ENCODE assay signal across 7 cellular contexts in the genomic region with DNA sequence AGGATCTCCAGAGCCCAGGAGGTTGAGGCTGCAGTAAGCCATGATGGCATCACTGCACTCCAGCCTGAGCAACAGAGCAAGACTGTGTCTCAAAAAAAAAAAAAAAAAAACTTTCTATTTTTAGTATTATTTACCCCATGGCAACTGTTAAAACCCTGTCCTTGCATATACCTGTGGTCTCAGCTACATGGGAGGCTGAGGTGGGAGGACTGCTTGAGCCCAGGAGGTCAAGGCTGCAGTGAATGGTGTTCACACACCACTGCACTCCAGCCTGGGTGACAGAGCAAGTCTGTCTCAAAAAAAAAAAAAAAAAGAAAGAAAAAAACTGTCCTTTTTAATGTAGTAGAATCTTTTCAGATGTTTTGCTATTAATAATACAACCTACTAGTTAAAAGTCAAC. TPM values are rescaled to one million over a fixed set of nuclear protein-coding genes. Genes with fewer than 3 reads are reported as not detected.
DNase-seq lines count a peak whose midpoint lies in the region; ATAC-seq and TF ChIP-seq lines count a peak whose summit lies in the region.
"Not testable (repeated sequence)": the region's sequence is repeated elsewhere in the genome, so short reads cannot be mapped to it uniquely, and the experiment has no call there.

No MANE protein-coding gene starts in this region.

- peak overlapping the region; percentile 85; the same call in 1 of the 2 replicates for H3K4me2 ChIP-seq in PC-9

- H3K36me3 Mint-ChIP-seq in activated T-cell treated with anti-CD3 and anti-CD28 coated beads, Interleukin-2, amount 50 U/mL, for 4 hours (ENCODE audit: insufficient read depth); natural killer cell treated with Interleukin-12 subunit alpha and Interleukin-12 subunit beta and Interleukin-15 and Interleukin-18, amount 100 ng/mL, for 72 hours: not testable (repeated sequence)

- peak; percentile 12 for ATAC-seq in GM18502 (IDR thresholded peaks at IDR 0.05; ENCODE audit: poor library complexity, unreplicated experiment)
- ATAC-seq in GM21423 (IDR thresholded peaks at IDR 0.05; ENCODE audit: unreplicated experiment), result peak; percentile 3
- ATAC-seq in HG03175 (IDR thresholded peaks at IDR 0.05; ENCODE audit: unreplicated experiment), result peak; percentile 10
- not testable (repeated sequence) for ATAC-seq in activated T-cell treated with anti-CD3 and anti-CD28 coated beads, Interleukin-2, amount 50 U/mL, for 4 hours; natural killer cell treated with Interleukin-12 subunit alpha and Interleukin-12 subunit beta and Interleukin-15 and Interleukin-18, amount 100 ng/mL, for 72 hours

- CTCF ChIA-PET in PC-9 (lab: Charles Lee), result not testable (repeated sequence)

- not testable (repeated sequence) for H3F3A ChIP-seq in PC-9 (ENCODE audit: insufficient read depth, low read depth)

- not testable (repeated sequence) for H3K27me3 Mint-ChIP-seq in activated T-cell treated with anti-CD3 and anti-CD28 coated beads, Interleukin-2, amount 50 U/mL, for 4 hours (ENCODE audit: low read depth); natural killer cell treated with Interleukin-12 subunit alpha and Interleukin-12 subunit beta and Interleukin-15 and Interleukin-18, amount 100 ng/mL, for 72 hours

- TF ChIP-seq CTCF in PC-9 (conservative IDR thresholded peaks at IDR 0.05); epithelial cell of esophagus (IDR thresholded peaks at IDR 0.05; ENCODE audit: insufficient read depth, low read depth, low read length, missing control alignments): not testable (repeated sequence)

- H3K4me1 Mint-ChIP-seq in activated T-cell treated with anti-CD3 and anti-CD28 coated beads, Interleukin-2, amount 50 U/mL, for 4 hours (ENCODE audit: low read depth), result peaks cover 51% of the 10 kb centered on the region
- peaks cover 43 to 59% of the 10 kb centered on the region in 2 donors for H3K4me1 Mint-ChIP-seq in natural killer cell treated with Interleukin-12 subunit alpha and Interleukin-12 subunit beta and Interleukin-15 and Interleukin-18, amount 100 ng/mL, for 72 hours (ENCODE audit: low read depth in 2 of 2)

- H3K4me3 Mint-ChIP-seq in activated T-cell treated with anti-CD3 and anti-CD28 coated beads, Interleukin-2, amount 50 U/mL, for 4 hours, result peak overlapping the region; percentile 99
- peak overlapping the region; percentile 92 for H3K4me3 Mint-ChIP-seq in natural killer cell treated with Interleukin-12 subunit alpha and Interleukin-12 subunit beta and Interleukin-15 and Interleukin-18, amount 100 ng/mL, for 72 hours

- BruUV-seq in PC-9 (replicated peaks; lab: Mats Ljungman, UMichigan), result not testable (repeated sequence)

- H3K79me2 ChIP-seq in PC-9 (ENCODE audit: low read depth), result peaks cover 68% of the 10 kb centered on the region

- H3K36me3 ChIP-seq in PC-9 (ENCODE audit: low read depth), result not testable (repeated sequence)

- H3K4me1 ChIP-seq in PC-9 (replicated peaks; ENCODE audit: insufficient read depth), result peaks cover 11% of the 10 kb centered on the region

- DNase-seq in PC-9; activated T-cell treated with anti-CD3 and anti-CD28 coated beads, Interleukin-2, amount 50 U/mL, for 4 hours; epithelial cell of esophagus (ENCODE audit: low read depth); natural killer cell treated with Interleukin-12 subunit alpha and Interleukin-12 subunit beta and Interleukin-15 and Interleukin-18, amount 100 ng/mL, for 72 hours (ENCODE audit: low spot score): not testable (repeated sequence)

- not testable (repeated sequence) for H3K27me3 ChIP-seq in PC-9 (ENCODE audit: insufficient read depth, low read depth)

- H2AFZ ChIP-seq in PC-9, result not testable (repeated sequence)

- peak overlapping the region; percentile 94 to 99 for H3K27ac Mint-ChIP-seq in natural killer cell treated with Interleukin-12 subunit alpha and Interleukin-12 subunit beta and Interleukin-15 and Interleukin-18, amount 100 ng/mL, for 72 hours

- not testable (repeated sequence) for H3K4me3 ChIP-seq in PC-9
- H3K4me3 ChIP-seq in epithelial cell of esophagus (ENCODE audit: low read length), result peak overlapping the region; percentile 36

- not testable (repeated sequence) for H3K9me3 Mint-ChIP-seq in activated T-cell treated with anti-CD3 and anti-CD28 coated beads, Interleukin-2, amount 50 U/mL, for 4 hours; natural killer cell treated with Interleukin-12 subunit alpha and Interleukin-12 subunit beta and Interleukin-15 and Interleukin-18, amount 100 ng/mL, for 72 hours

- POLR2A ChIA-PET in PC-9 (lab: Charles Lee; ENCODE audit: unreplicated experiment), result interaction anchor here (0.8 kb wide), 1 partner anchor 43 kb away, joined by 4 read pairs; no protein-coding TSS in a partner anchor

- not testable (repeated sequence) for H3K27ac ChIP-seq in PC-9

- not testable (repeated sequence) for H3K9me3 ChIP-seq in PC-9 (ENCODE audit: insufficient read depth, low read depth)

- intact Hi-C loops in PC-9 (cut with micrococcal nuclease; ENCODE audit: unreplicated experiment), result not testable (repeated sequence)

- H3K9me2 ChIP-seq in PC-9 (ENCODE audit: insufficient read depth), result not testable (repeated sequence)

- H4K20me1 ChIP-seq in PC-9 (ENCODE audit: insufficient read depth), result not testable (repeated sequence)

RNA-seq across cellular contexts. Expression of a gene that starts 3.2 kb away (rescaled TPM):
- 41.3 and 50.8 TPM in 2 replicates for total RNA-seq in PC-9 (2021)
- total RNA-seq in activated T-cell treated with anti-CD3 and anti-CD28 coated beads, Interleukin-2, amount 50 U/mL, for 4 hours, result 10 to 100 TPM; 36.0 to 40.6 (median 39.1) TPM
- total RNA-seq in natural killer cell treated with Interleukin-12 subunit alpha and Interleukin-12 subunit beta and Interleukin-15 and Interleukin-18, amount 100 ng/mL, for 72 hours, result 10 to 100 TPM; 42.1 to 66.7 TPM
